Comparison of ENCODE assay signal across 9 cellular contexts in the genomic region with DNA sequence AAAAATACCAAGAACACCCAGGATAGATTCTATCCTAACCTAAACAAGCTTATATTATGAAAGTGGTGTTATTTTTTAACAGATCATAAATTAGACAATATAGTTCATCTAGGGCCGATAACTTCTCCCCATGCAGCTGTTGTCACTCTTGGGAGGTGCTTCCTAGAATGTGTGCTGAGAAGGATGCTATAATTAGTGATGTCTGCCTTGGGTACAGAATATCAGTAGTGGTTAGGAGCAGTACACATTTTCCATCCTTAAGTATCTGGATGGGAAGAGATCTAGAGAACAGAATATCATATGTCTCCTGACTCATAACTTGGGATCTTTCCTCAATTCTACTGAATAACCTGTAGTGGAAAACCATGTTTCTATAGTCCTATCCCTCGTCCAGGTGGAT.
"Had no signal": no experiment of that assay in that cellular context is flagged by ENCODE, and none has a peak within 500 bp of the region (broad histone marks: within the 10 kb centered on the region; RNA-seq: fewer than 3 reads in every experiment).

No MANE protein-coding gene starts in this region.

- H3K4me3 ChIP-seq: GM23338, HAP-1 had no signal

- H3K27ac ChIP-seq: HL-60 had no signal

- H3K4me1 Mint-ChIP-seq: GM23338, IgD-negative memory B cell had no signal

- H3K27ac Mint-ChIP-seq: GM23338, HFFc6, IgD-negative memory B cell had no signal

- H3K36me3 ChIP-seq: HAP-1 had no signal

- H3K9me3 Mint-ChIP-seq: GM23338, HFFc6 had no signal

- H3K9me3 ChIP-seq: HAP-1 had no signal

- H3K27me3 Mint-ChIP-seq: IgD-negative memory B cell had no signal

- H3K4me1 ChIP-seq: HAP-1 had no signal

- ATAC-seq: GM23338, HCT116, HepG2 had no signal

- H3K4me3 Mint-ChIP-seq: GM23338, HFFc6, IgD-negative memory B cell had no signal

- DNase-seq: H7, HFFc6, KBM-7 had no signal
